8 cellular contexts compared by ENCODE assay signal in genomic region chr6:27188206-27188884, GRCh38. TPM values are rescaled to one million over a fixed set of nuclear protein-coding genes. Genes with fewer than 3 reads are reported as not detected.
DNase-seq lines count a peak whose midpoint lies in the region; ATAC-seq and TF ChIP-seq lines count a peak whose summit lies in the region.

No MANE protein-coding gene starts in this region.

- H3K27ac ChIP-seq in ectodermal cell (ENCODE audit: insufficient read depth, low read depth, low read length, poor library complexity, severe bottlenecking) (peak overlapping the region; percentile 38), lower lobe of right lung (peak overlapping the region; percentile 78), stomach (peak overlapping the region; percentile 75 to 88 (median 83))

- H3K36me3 ChIP-seq in ectodermal cell (ENCODE audit: control insufficient read depth, insufficient read depth, low read length): no peaks in the 10 kb centered on the region
- no peaks in the 10 kb centered on the region for H3K36me3 ChIP-seq in lower lobe of right lung
- H3K36me3 ChIP-seq in stomach: no peaks in the 10 kb centered on the region

- H3K4me3 ChIP-seq in ectodermal cell (ENCODE audit: insufficient read depth, low read depth, low read length) (peak overlapping the region; percentile 52), lower lobe of right lung (peak overlapping the region; percentile 62), stomach (peak overlapping the region; percentile 57 to 71 (median 65))

- no peak for TF ChIP-seq CTCF in lower lobe of right lung (IDR thresholded peaks at IDR 0.05)
- no peak for TF ChIP-seq CTCF in stomach (IDR thresholded peaks at IDR 0.05)

- WGBS in ectodermal cell, 2 experiments: 2% methylated on average over 25 of the region's 25 CpGs
- 0% methylated on average over 17 to 25 of the region's 25 CpGs for WGBS in stomach, 5 donors

- ATAC-seq in HG02571 (IDR thresholded peaks at IDR 0.05; ENCODE audit: unreplicated experiment) (peak; percentile 72), lower lobe of right lung (peak; percentile 93 to 97)

- DNase-seq in SIG-M5 treated with dmso at 0.1 percent for 504 hours (lab: John Stamatoyannopoulos, UW; ENCODE audit: unreplicated experiment) (peak; percentile 50), SIG-M5 (lab: John Stamatoyannopoulos, UW) (no peak), MV-4-11 (lab: John Stamatoyannopoulos, UW) (peak; percentile 61), lower lobe of right lung (peak; percentile 59), stomach (peak; percentile 48)
- DNase-seq in activated CD4-positive, CD25-positive, alpha-beta regulatory T cell treated with anti-CD3 and anti-CD28 coated beads, Interleukin-2, amount 50 U/mL, for 72 hours: peak; percentile 53

- intact Hi-C loops in lower lobe of right lung (cut with DNase I): no loop called here
- intact Hi-C loops in stomach (cut with DNase I; ENCODE audit: low total_unique reads): no loop called here

- H3K27me3 ChIP-seq in ectodermal cell (ENCODE audit: control insufficient read depth, insufficient read depth, low read length, poor library complexity, severe bottlenecking) (peaks cover 5% of the 10 kb centered on the region), lower lobe of right lung (ENCODE audit: low read depth) (no peaks in the 10 kb centered on the region), stomach (peaks cover 0 to 5% (median 0%) of the 10 kb centered on the region in 3 donors)

- peak in 1 of 4 donors; percentile 38 for TF ChIP-seq POLR2A in stomach (IDR thresholded peaks at IDR 0.05)

- TF ChIP-seq EP300 in stomach (IDR thresholded peaks at IDR 0.05): no peak

- H3K9me3 ChIP-seq in ectodermal cell (ENCODE audit: control insufficient read depth, low read length) (no peaks in the 10 kb centered on the region), lower lobe of right lung (no peaks in the 10 kb centered on the region), stomach (no peaks in the 10 kb centered on the region)

- no peaks in the 10 kb centered on the region for H3K4me1 ChIP-seq in ectodermal cell (ENCODE audit: control insufficient read depth, insufficient read depth, low read length)
- no peaks in the 10 kb centered on the region for H3K4me1 ChIP-seq in lower lobe of right lung
- peaks cover 0 to 16% (median 12%) of the 10 kb centered on the region in 4 donors for H3K4me1 ChIP-seq in stomach

RNA-seq across cellular contexts. Expression of gene PRSS16, which starts 59.2 kb away (rescaled TPM):
- 6.2 TPM for polyA plus RNA-seq in ectodermal cell (2013, experiment 1 of 4)
- polyA plus RNA-seq in ectodermal cell (2013, experiment 2 of 4): 3.9 TPM
- 3.8 TPM for polyA plus RNA-seq in ectodermal cell (2013, experiment 3 of 4)
- polyA plus RNA-seq in ectodermal cell (2013, experiment 4 of 4): 6.0 TPM
- 13.4 TPM for total RNA-seq in lower lobe of right lung
- 10 to 100 TPM in 2 of 5 donors, 1 to 10 TPM in 2, not detected in 1; 2.2 to 36.2 (median 11.3) TPM for total RNA-seq in stomach
- polyA plus RNA-seq in stomach: 10 to 100 TPM in 2 of 3 donors, 1 to 10 TPM in 1; 7.4 to 23.7 (median 18.5) TPM
